Comparison of ENCODE assay signal across 9 cellular contexts in genomic region chr7:51658684-51659083, GRCh38.
"Had no signal": no experiment of that assay in that cellular context is flagged by ENCODE, and none has a peak within 500 bp of the region (broad histone marks: within the 10 kb centered on the region; RNA-seq: fewer than 3 reads in every experiment).

No MANE protein-coding gene starts in this region.

- H3K27ac Mint-ChIP-seq: H9, IgD-negative memory B cell had no signal

- DNase-seq: GM23248, GOT3, H9, HCEC 1CT, KBM-7 had no signal

- H3K27ac ChIP-seq: GM23248, HL-60, KMS-11 had no signal

- H3K4me3 Mint-ChIP-seq: H9, IgD-negative memory B cell had no signal

- H3K9me3 Mint-ChIP-seq: H9 had no signal

- ATAC-seq: HepG2 had no signal

- H3K4me1 Mint-ChIP-seq: H9, IgD-negative memory B cell had no signal

- H3K4me3 ChIP-seq: GM23248 had no signal

- H3K36me3 Mint-ChIP-seq: IgD-negative memory B cell had no signal

- H3K27me3 Mint-ChIP-seq: IgD-negative memory B cell had no signal
